1 cellular context compared by ENCODE assay signal in the genomic region with DNA sequence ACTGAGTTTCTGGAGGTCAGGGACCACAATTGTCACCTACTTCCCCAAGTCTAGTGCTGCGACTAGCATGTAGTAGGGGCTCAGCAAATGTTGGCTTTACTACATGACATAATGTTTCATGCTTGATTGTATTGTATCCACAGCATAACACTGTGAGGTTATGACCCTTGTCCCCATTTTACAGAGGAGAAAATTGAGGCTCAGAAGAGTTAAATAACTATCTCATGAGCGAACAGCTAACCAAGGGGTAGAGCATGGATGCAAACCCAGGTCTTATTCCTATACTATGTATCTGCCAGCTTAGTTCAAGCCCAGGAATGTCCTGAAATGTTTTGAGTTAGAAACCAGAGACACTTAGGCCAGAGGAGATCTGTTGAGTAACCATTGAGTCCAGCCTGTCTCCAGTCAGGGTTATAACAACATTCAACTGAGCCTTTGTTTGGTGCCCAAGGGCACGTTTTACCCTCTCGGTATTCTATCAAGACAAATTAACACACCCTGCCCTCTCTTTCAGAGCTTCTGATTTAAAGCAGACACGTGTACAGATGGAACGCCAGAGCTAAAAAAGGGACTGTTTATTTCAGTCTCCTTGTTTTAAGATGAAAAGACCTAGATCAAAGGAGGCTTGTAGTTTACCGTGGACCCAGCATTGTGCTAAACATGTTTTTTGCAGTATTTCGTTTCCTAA.
TF ChIP-seq lines count a peak whose summit lies in the region.

No MANE protein-coding gene starts in this region.

TF ChIP-seq in HepG2, 621 proteins besides CTCF, POLR2A, EP300 and RAD21 (continued from another document):
- no peak for TF ChIP-seq TAF15 (IDR thresholded peaks at IDR 0.05; ENCODE audit: low read depth, low read length, poor library complexity, severe bottlenecking)
- no peak for TF ChIP-seq ZNF883 (CRISPR knock-in tag; IDR thresholded peaks at IDR 0.05; ENCODE audit: not compliant biosample characterization)
- TF ChIP-seq NR2F1 (CRISPR knock-in tag; IDR thresholded peaks at IDR 0.05), result 0 out of 4 replicates have a peak, but pooled peaks of 1 of the 2 experiments have one; percentile 22
